ENCODE assay signal across 11 cellular contexts in the genomic region with DNA sequence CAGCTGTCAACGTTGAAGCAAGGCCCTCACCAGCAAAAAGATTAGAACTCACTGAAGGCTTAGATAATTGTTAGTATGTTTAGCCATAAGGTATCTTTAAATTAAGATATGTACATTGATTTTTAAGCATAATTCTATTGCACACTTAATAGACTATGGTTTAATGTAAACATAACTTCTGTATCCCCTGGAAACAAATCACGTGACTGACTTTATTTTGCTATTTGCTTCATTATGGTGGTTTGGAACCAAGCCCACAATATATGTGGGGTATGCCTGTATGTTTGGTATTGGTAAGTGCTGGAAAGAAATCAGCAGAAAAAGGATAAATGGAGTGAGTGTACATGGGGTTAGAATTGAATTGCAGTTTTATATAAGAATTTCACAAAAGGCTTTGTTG.
"Had no signal": no experiment of that assay in that cellular context is flagged by ENCODE, and none has a peak within 500 bp of the region (broad histone marks: within the 10 kb centered on the region; RNA-seq: fewer than 3 reads in every experiment).

No MANE protein-coding gene starts in this region.

- H2AFZ ChIP-seq: GM23248, GM23338 had no signal

- H3K36me3 ChIP-seq: HAP-1 had no signal

- FAIRE-seq: H1, H54 had no signal

- H3K4me2 ChIP-seq: GM23338 had no signal

- H3K4me3 ChIP-seq: GM23248, GM23338, HAP-1 had no signal

- DNase-seq: GM23248, GOT3, H7, H9, HCEC 1CT, HFFc6 had no signal

- ATAC-seq: GM23338, HCT116 had no signal

- H3K27ac ChIP-seq: GM23248 had no signal

- H3K9ac ChIP-seq: GM23248 had no signal

- H3K9me3 ChIP-seq: HAP-1 had no signal

- H3K4me1 ChIP-seq: HAP-1 had no signal
